Comparison of ENCODE assay signal across 16 cellular contexts in genomic region chr15:67828969-67829646, GRCh38. TPM values are rescaled to one million over a fixed set of nuclear protein-coding genes. Genes with fewer than 3 reads are reported as not detected.
A peak's percentile ranks its signal among the peaks of the same experiment; 100 is the strongest.
DNase-seq lines count a peak whose midpoint lies in the region; ATAC-seq, FAIRE-seq and TF ChIP-seq lines count a peak whose summit lies in the region.
"Had no signal": no experiment of that assay in that cellular context is flagged by ENCODE, and none has a peak within 500 bp of the region (broad histone marks: within the 10 kb centered on the region; RNA-seq: fewer than 3 reads in every experiment).

No MANE protein-coding gene starts in this region.

- POLR2A ChIA-PET in GM12878 (lab: Charles Lee) = no interaction called here

- no peaks in the 10 kb centered on the region for H4K20me1 ChIP-seq in GM12878 (ENCODE audit: control insufficient read depth, insufficient read depth)

- in situ Hi-C loops in GM12878 (cut with MboI) = no loop called here

- no peak overlapping the region for H3K4me3 ChIP-seq in GM12878
- no peak overlapping the region for H3K4me3 ChIP-seq in upper lobe of right lung

- no peak overlapping the region for H3K9ac ChIP-seq in GM12878 (ENCODE audit: control insufficient read depth, insufficient read depth, low read length)

- no peak for TF ChIP-seq POLR2A in GM12878 (IDR thresholded peaks at IDR 0.05; ENCODE audit: low read depth, low read length)

- H3K79me2 ChIP-seq in GM12878 (ENCODE audit: control insufficient read depth, insufficient read depth, low read length) = no peaks in the 10 kb centered on the region

- no peaks in the 10 kb centered on the region for H3K36me3 Mint-ChIP-seq in natural killer cell treated with Interleukin-12 subunit alpha and Interleukin-12 subunit beta and Interleukin-15 and Interleukin-18, amount 100 ng/mL, for 72 hours
- H3K36me3 Mint-ChIP-seq in natural killer cell (no peaks in the 10 kb centered on the region), memory B cell (peaks cover 2% of the 10 kb centered on the region)
- H3K36me3 Mint-ChIP-seq: mesothelial cell of epicardium had no signal

- CTCF ChIA-PET in GM12878 (lab: Yijun Ruan, JAX) = no interaction called here

- WGBS in GM12878 (ENCODE audit: insufficient coverage, insufficient replicate concordance, low lambda C conversion rate, missing lambda C conversion rate) = 36% methylated on average over 48 of the region's 54 CpGs

- RAD21 ChIA-PET in GM12878 (lab: Charles Lee; ENCODE audit: unreplicated experiment) = no interaction called here

- H3K9me3 Mint-ChIP-seq in natural killer cell treated with Interleukin-12 subunit alpha and Interleukin-12 subunit beta and Interleukin-15 and Interleukin-18, amount 100 ng/mL, for 72 hours = no peaks in the 10 kb centered on the region
- H3K9me3 Mint-ChIP-seq in natural killer cell = no peaks in the 10 kb centered on the region
- H3K9me3 Mint-ChIP-seq in memory B cell = peaks cover 5% of the 10 kb centered on the region
- H3K9me3 Mint-ChIP-seq: mesothelial cell of epicardium had no signal

- TF ChIP-seq CTCF in natural killer cell (IDR thresholded peaks at IDR 0.05) (no peak), GM12878 (IDR thresholded peaks at IDR 0.05 in 2 of 3, conservative IDR thresholded peaks at IDR 0.05 in 1 of 3; ENCODE audit: control insufficient read depth in 2 of 3, extremely low read depth in 1 of 3, insufficient read depth in 1 of 3, low read depth in 3 of 3, low read length in 3 of 3) (no peak), upper lobe of right lung (IDR thresholded peaks at IDR 0.05) (no peak)

- H3K27ac Mint-ChIP-seq in natural killer cell treated with Interleukin-12 subunit alpha and Interleukin-12 subunit beta and Interleukin-15 and Interleukin-18, amount 100 ng/mL, for 72 hours = no peak overlapping the region
- no peak overlapping the region for H3K27ac Mint-ChIP-seq in natural killer cell
- H3K27ac Mint-ChIP-seq in memory B cell = peak overlapping the region; percentile 41
- H3K27ac Mint-ChIP-seq: mesothelial cell of epicardium had no signal

- peaks cover 44 to 65% of the 10 kb centered on the region in 2 donors for H3K27me3 Mint-ChIP-seq in natural killer cell treated with Interleukin-12 subunit alpha and Interleukin-12 subunit beta and Interleukin-15 and Interleukin-18, amount 100 ng/mL, for 72 hours
- peaks cover 59 to 61% of the 10 kb centered on the region in 2 donors for H3K27me3 Mint-ChIP-seq in natural killer cell (ENCODE audit: low read depth in 2 of 2)
- H3K27me3 Mint-ChIP-seq in memory B cell = peaks cover 30% of the 10 kb centered on the region

- BruUV-seq in GM12878 (replicated peaks; lab: Mats Ljungman, UMichigan) = no TSS peak

- H3K4me1 Mint-ChIP-seq in natural killer cell treated with Interleukin-12 subunit alpha and Interleukin-12 subunit beta and Interleukin-15 and Interleukin-18, amount 100 ng/mL, for 72 hours (ENCODE audit: low read depth in 2 of 2) = peaks cover 21 to 22% of the 10 kb centered on the region in 2 donors
- H3K4me1 Mint-ChIP-seq in natural killer cell (peaks cover 23 to 40% of the 10 kb centered on the region in 2 donors), memory B cell (peaks cover 17% of the 10 kb centered on the region)

- TF ChIP-seq EP300 in GM12878 (IDR thresholded peaks at IDR 0.05; ENCODE audit: borderline replicate concordance in 1 of 2, control insufficient read depth in 1 of 2, low read depth in 2 of 2, low read length in 2 of 2) = no peak

- SMC1A ChIA-PET in GM12878 (lab: Charles Lee; ENCODE audit: uncharacterized antibody, unreplicated experiment) = no interaction called here

- DNase-seq in natural killer cell treated with Interleukin-12 subunit alpha and Interleukin-12 subunit beta and Interleukin-15 and Interleukin-18, amount 100 ng/mL, for 72 hours (ENCODE audit: low spot score) = no peak
- DNase-seq in natural killer cell (no peak), GM12878 (ENCODE audit: low read depth, low spot score) (no peak), memory B cell (ENCODE audit: low spot score in 2 of 2) (no peak), upper lobe of right lung (peak; percentile 51), SHP77 (lab: John Stamatoyannopoulos, UW) (no peak), cardiac septum (ENCODE audit: low spot score) (no peak)
- DNase-seq: AML-193, NCI-H526 had no signal

- H3K27ac ChIP-seq in GM12878 (ENCODE audit: control insufficient read depth, insufficient read depth) (no peak overlapping the region), upper lobe of right lung (no peak overlapping the region)
- H3K27ac ChIP-seq: breast epithelium, RWPE1 had no signal

- no peak for ATAC-seq in natural killer cell treated with Interleukin-12 subunit alpha and Interleukin-12 subunit beta and Interleukin-15 and Interleukin-18, amount 100 ng/mL, for 72 hours
- no peak for ATAC-seq in natural killer cell
- ATAC-seq in GM12878 = no peak
- no peak for ATAC-seq in memory B cell (ENCODE audit: low read depth)
- ATAC-seq in upper lobe of right lung = no peak
- no peak for ATAC-seq in GM19397 (IDR thresholded peaks at IDR 0.05; ENCODE audit: unreplicated experiment)

- H3K4me1 ChIP-seq in GM12878 (ENCODE audit: control insufficient read depth, insufficient read depth, low read length) (no peaks in the 10 kb centered on the region), upper lobe of right lung (peaks cover 47% of the 10 kb centered on the region)

- no peak overlapping the region for H3K4me2 ChIP-seq in GM12878 (ENCODE audit: control insufficient read depth, insufficient read depth)

- intact Hi-C loops in natural killer cell (cut with micrococcal nuclease) (no loop called here), GM12878 (cut with micrococcal nuclease; ENCODE audit: unreplicated experiment) (no loop called here), upper lobe of right lung (cut with DNase I) (no loop called here), cardiac septum (cut with DNase I) (no loop called here)

- H2AFZ ChIP-seq in GM12878 (ENCODE audit: control insufficient read depth, low read depth, low read length) = no peak overlapping the region

- no peaks in the 10 kb centered on the region for H3K36me3 ChIP-seq in GM12878 (ENCODE audit: control insufficient read depth in 2 of 2, insufficient read depth in 2 of 2, low read length in 1 of 2)
- no peaks in the 10 kb centered on the region for H3K36me3 ChIP-seq in upper lobe of right lung
- H3K36me3 ChIP-seq: breast epithelium had no signal

- H3K9me3 ChIP-seq in GM12878 (replicated peaks; ENCODE audit: control insufficient read depth, insufficient read depth, low read length) (peaks cover 7% of the 10 kb centered on the region; the same call in 1 of the 3 replicates), upper lobe of right lung (no peaks in the 10 kb centered on the region)
- H3K9me3 ChIP-seq: breast epithelium had no signal

- peak overlapping the region; percentile 38 for H3K4me3 Mint-ChIP-seq in natural killer cell treated with Interleukin-12 subunit alpha and Interleukin-12 subunit beta and Interleukin-15 and Interleukin-18, amount 100 ng/mL, for 72 hours
- H3K4me3 Mint-ChIP-seq in natural killer cell (no peak overlapping the region), memory B cell (no peak overlapping the region)

- FAIRE-seq in GM12878 (lab: Jason Lieb, UNC) = no peak

- H3K27me3 ChIP-seq in GM12878 (replicated peaks in 1 of 2; ENCODE audit: control insufficient read depth in 2 of 2, insufficient read depth in 2 of 2, low read length in 1 of 2) = peaks cover 24 to 43% of the 10 kb centered on the region in 2 experiments
- peaks cover 100% of the 10 kb centered on the region for H3K27me3 ChIP-seq in upper lobe of right lung

- TF ChIP-seq RAD21 in GM12878 (IDR thresholded peaks at IDR 0.05; ENCODE audit: insufficient read depth, low read depth, low read length) = no peak

RNA-seq across cellular contexts. Expression of gene SKOR1, which starts 3.8 kb away (rescaled TPM):
- under 1 TPM; 0.42 to 0.48 TPM for total RNA-seq in natural killer cell treated with Interleukin-12 subunit alpha and Interleukin-12 subunit beta and Interleukin-15 and Interleukin-18, amount 100 ng/mL, for 72 hours
- total RNA-seq in natural killer cell (1 to 10 TPM; 2.0 to 2.9 (median 2.1) TPM), GM12878 (2014; rRNA removed) (0.11 and 0.28 TPM in 2 replicates), GM12878 (2014; rRNA removed; fragmentation: Illumina TruSeq; extraction: Trizol) (0.04 and 0.05 TPM in 2 replicates), GM12878 (2021) (0.35 and 0.36 TPM in 2 replicates), upper lobe of right lung (0.52 TPM), cardiac septum (0.24 TPM)
- total RNA-seq in GM12878 (2013; cell fraction: nucleolus; rRNA removed) = 2.0 and 2.2 TPM in 2 replicates
- polyA plus RNA-seq in GM12878 (2011; ENCODE audit: low read depth) = 0.08 TPM
- polyA plus RNA-seq in GM12878 (2011; rRNA removed) (0.03 and 0.05 TPM in 2 replicates), GM12878 (2014; fragmentation: Illumina TruSeq; extraction: Trizol) (0.04 and 0.08 TPM in 2 replicates), GM12878 (2014; fragmentation: Nextera tagmentation; extraction: Ambion mirVana) (not detected), GM12878 (2014; rRNA removed) (0.06 and 0.14 TPM in 2 replicates), GM12878 (2016; fragmentation: Nextera tagmentation; extraction: Ambion mirVana) (not detected)
- 0.09 and 0.12 TPM in 2 replicates for polyA plus RNA-seq in GM12878 (2011; cell fraction: cytosol; rRNA removed)
- 0.69 and 0.94 TPM in 2 replicates for polyA plus RNA-seq in GM12878 (2011; cell fraction: nucleus; rRNA removed)
- 0.17 and 0.24 TPM in 2 replicates for polyA plus RNA-seq in GM12878 (2012)
- polyA minus RNA-seq in GM12878 (2011; rRNA and poly(A)+ RNA removed) = 0.37 and 0.52 TPM in 2 replicates
- 0.31 and 0.53 TPM in 2 replicates for polyA minus RNA-seq in GM12878 (2011; cell fraction: cytosol; rRNA and poly(A)+ RNA removed)
- 0.24 and 0.57 TPM in 2 replicates for polyA minus RNA-seq in GM12878 (2011; cell fraction: nucleus; rRNA and poly(A)+ RNA removed)
- total RNA-seq: epithelial cell of proximal tubule, H4 had no signal

RNA-seq across cellular contexts. Expression of gene RNU6-1, which starts 10.7 kb away (rescaled TPM):
- not detected for total RNA-seq in natural killer cell treated with Interleukin-12 subunit alpha and Interleukin-12 subunit beta and Interleukin-15 and Interleukin-18, amount 100 ng/mL, for 72 hours
- total RNA-seq in natural killer cell (not detected), GM12878 (2014; rRNA removed) (not detected in 2 replicates), GM12878 (2014; rRNA removed; fragmentation: Illumina TruSeq; extraction: Trizol) (not detected in 2 replicates), GM12878 (2021) (not detected in 2 replicates), upper lobe of right lung (not detected), cardiac septum (not detected)
- not detected in 2 replicates for total RNA-seq in GM12878 (2013; cell fraction: nucleolus; rRNA removed)
- not detected for polyA plus RNA-seq in GM12878 (2011; ENCODE audit: low read depth)
- polyA plus RNA-seq in GM12878 (2011; rRNA removed) (not detected in 2 replicates), GM12878 (2014; fragmentation: Illumina TruSeq; extraction: Trizol) (not detected in 2 replicates), GM12878 (2014; fragmentation: Nextera tagmentation; extraction: Ambion mirVana) (not detected), GM12878 (2014; rRNA removed) (not detected in 2 replicates), GM12878 (2016; fragmentation: Nextera tagmentation; extraction: Ambion mirVana) (not detected)
- not detected in 2 replicates for polyA plus RNA-seq in GM12878 (2011; cell fraction: cytosol; rRNA removed)
- polyA plus RNA-seq in GM12878 (2011; cell fraction: nucleus; rRNA removed) = not detected in 2 replicates
- polyA plus RNA-seq in GM12878 (2012) = not detected in 2 replicates
- 1,322 TPM in 1 of 2 replicates, not detected in the other for polyA minus RNA-seq in GM12878 (2011; rRNA and poly(A)+ RNA removed)
- not detected in 2 replicates for polyA minus RNA-seq in GM12878 (2011; cell fraction: cytosol; rRNA and poly(A)+ RNA removed)
- polyA minus RNA-seq in GM12878 (2011; cell fraction: nucleus; rRNA and poly(A)+ RNA removed) = under 0.01 TPM in 1 of 2 replicates, not detected in the other
- total RNA-seq: breast epithelium, epithelial cell of proximal tubule, H4, mesothelial cell of epicardium, subcutaneous adipose tissue had no signal
